ENCODE assay signal across 9 cellular contexts in the genomic region with DNA sequence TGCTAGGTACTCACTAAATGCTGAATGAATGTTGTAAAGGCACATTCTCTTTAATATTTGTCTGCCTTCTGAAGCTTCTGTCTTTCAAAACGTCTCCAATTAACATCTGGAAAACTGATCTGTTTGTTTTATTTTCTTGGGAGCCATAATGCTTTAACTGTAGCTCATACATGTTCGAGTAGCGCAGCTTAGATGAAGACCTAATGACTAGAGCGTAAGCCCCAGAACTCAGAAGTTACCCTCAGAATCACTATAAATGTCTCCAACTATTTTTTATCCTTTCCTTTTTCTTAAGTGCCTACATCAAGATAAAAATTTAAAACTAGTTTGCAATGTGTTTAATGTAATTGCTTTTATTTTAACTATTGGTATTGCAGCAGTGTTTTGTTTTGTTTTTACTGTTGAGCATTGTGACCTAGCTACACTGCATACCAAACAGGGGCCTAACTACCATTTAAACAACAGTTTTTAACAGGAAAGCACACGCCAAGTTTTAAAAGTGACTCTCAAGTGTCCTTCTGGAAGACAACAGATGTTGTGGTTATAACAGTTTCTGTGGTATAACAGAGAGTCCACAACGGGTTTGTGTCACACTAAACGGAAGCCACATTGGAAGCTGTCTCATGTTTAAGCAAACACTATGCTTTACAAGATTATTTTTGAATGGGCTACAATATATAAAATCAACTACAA. TPM values are rescaled to one million over a fixed set of nuclear protein-coding genes. Genes with fewer than 3 reads are reported as not detected.
DNase-seq lines count a peak whose midpoint lies in the region; ATAC-seq, FAIRE-seq and TF ChIP-seq lines count a peak whose summit lies in the region.
"Had no signal": no experiment of that assay in that cellular context is flagged by ENCODE, and none has a peak within 500 bp of the region (broad histone marks: within the 10 kb centered on the region; RNA-seq: fewer than 3 reads in every experiment).

No MANE protein-coding gene starts in this region.

- H3K4me1 Mint-ChIP-seq in activated CD4-positive, alpha-beta memory T cell treated with anti-CD3 and anti-CD28 coated beads for 36 hours (ENCODE audit: low read depth): peaks cover 16% of the 10 kb centered on the region
- no peaks in the 10 kb centered on the region for H3K4me1 Mint-ChIP-seq in type B pancreatic cell (ENCODE audit: unreplicated experiment)

- DNase-seq in GM12892 (ENCODE audit: insufficient read length) (no peak), cerebellum (ENCODE audit: low spot score) (no peak), COLO668 (lab: John Stamatoyannopoulos, UW; ENCODE audit: unreplicated experiment) (no peak), head of caudate nucleus (no peak), type B pancreatic cell (ENCODE audit: extremely low spot score, unreplicated experiment) (no peak)
- DNase-seq in activated CD4-positive, alpha-beta memory T cell treated with anti-CD3 and anti-CD28 coated beads for 36 hours: peak; percentile 24

- no peak for TF ChIP-seq CTCF in type B pancreatic cell (conservative IDR thresholded peaks at IDR 0.05)

- peaks cover 12% of the 10 kb centered on the region for H3K9me3 Mint-ChIP-seq in activated CD4-positive, alpha-beta memory T cell treated with anti-CD3 and anti-CD28 coated beads for 36 hours
- peaks cover 12% of the 10 kb centered on the region for H3K9me3 Mint-ChIP-seq in type B pancreatic cell

- no peak overlapping the region for H3K27ac Mint-ChIP-seq in activated CD4-positive, alpha-beta memory T cell treated with anti-CD3 and anti-CD28 coated beads for 36 hours
- no peak overlapping the region for H3K27ac Mint-ChIP-seq in type B pancreatic cell

- no peaks in the 10 kb centered on the region for H3K36me3 Mint-ChIP-seq in activated CD4-positive, alpha-beta memory T cell treated with anti-CD3 and anti-CD28 coated beads for 36 hours
- peaks cover 3% of the 10 kb centered on the region for H3K36me3 Mint-ChIP-seq in type B pancreatic cell

- POLR2A ChIA-PET in activated CD4-positive, alpha-beta memory T cell treated with anti-CD3 and anti-CD28 coated beads for 36 hours (lab: Charles Lee): interaction anchor here (1.5 kb wide), 1 partner anchor 42 kb away, joined by 5 read pairs; the partner anchor contains the start of genes MRPL57 and SKA3

- ATAC-seq in GM19468 (IDR thresholded peaks at IDR 0.05; ENCODE audit: extremely low read depth, unreplicated experiment): peak; percentile 90
- ATAC-seq in HG03196 (IDR thresholded peaks at IDR 0.05; ENCODE audit: unreplicated experiment): peak; percentile 95
- ATAC-seq: Panc1 had no signal

- FAIRE-seq in GM12892 (lab: Jason Lieb, UNC): peak; percentile 87

- TF ChIP-seq POLR2A in GM12892 (IDR thresholded peaks at IDR 0.05; ENCODE audit: low read depth, low read length): no peak

- peaks cover 7% of the 10 kb centered on the region for H3K27me3 Mint-ChIP-seq in activated CD4-positive, alpha-beta memory T cell treated with anti-CD3 and anti-CD28 coated beads for 36 hours
- H3K27me3 Mint-ChIP-seq in type B pancreatic cell: peaks cover 4% of the 10 kb centered on the region

- CTCF ChIA-PET in activated CD4-positive, alpha-beta memory T cell treated with anti-CD3 and anti-CD28 coated beads for 36 hours (lab: Charles Lee): interaction anchor here (0.8 to 1.5 kb wide), 4 partner anchors 10 to 258 kb away, joined by 3 to 7 read pairs (median 3); no protein-coding TSS in a partner anchor

- no peak overlapping the region for H3K4me3 Mint-ChIP-seq in activated CD4-positive, alpha-beta memory T cell treated with anti-CD3 and anti-CD28 coated beads for 36 hours
- H3K4me3 Mint-ChIP-seq in type B pancreatic cell: no peak overlapping the region

- intact Hi-C loops in activated CD4-positive, alpha-beta memory T cell treated with anti-CD3 and anti-CD28 coated beads for 36 hours (cut with micrococcal nuclease): no loop called here
- intact Hi-C loops in head of caudate nucleus (cut with DNase I): no loop called here

RNA-seq across cellular contexts. Expression of gene MRPL57, which starts 42.0 kb away (rescaled TPM):
- 11.8 TPM for polyA plus RNA-seq in GM12892 (2012; ENCODE audit: missing spikeins)
- 10 to 100 TPM; 20.8 to 23.1 TPM for total RNA-seq in activated CD4-positive, alpha-beta memory T cell treated with anti-CD3 and anti-CD28 coated beads for 36 hours
- 14.1 TPM for total RNA-seq in cerebellum
- 22.0 and 24.1 TPM in 2 replicates for total RNA-seq in type B pancreatic cell (ENCODE audit: low replicate concordance)

RNA-seq across cellular contexts. Expression of gene SKA3, which starts 42.1 kb away (rescaled TPM):
- 14.7 TPM for polyA plus RNA-seq in GM12892 (2012; ENCODE audit: missing spikeins)
- 10 to 100 TPM; 34.0 to 36.2 TPM for total RNA-seq in activated CD4-positive, alpha-beta memory T cell treated with anti-CD3 and anti-CD28 coated beads for 36 hours
- total RNA-seq in cerebellum (12.2 TPM), type B pancreatic cell (ENCODE audit: low replicate concordance) (7.6 and 20.5 TPM in 2 replicates)
